ENCODE assay signal across 16 cellular contexts in genomic region chr14:73625686-73626085, GRCh38.
DNase-seq lines count a peak whose midpoint lies in the region; ATAC-seq and TF ChIP-seq lines count a peak whose summit lies in the region.
"Had no signal": no experiment of that assay in that cellular context is flagged by ENCODE, and none has a peak within 500 bp of the region (broad histone marks: within the 10 kb centered on the region; RNA-seq: fewer than 3 reads in every experiment).

No MANE protein-coding gene starts in this region.

- no peak for ATAC-seq in HG03175 (IDR thresholded peaks at IDR 0.05; ENCODE audit: unreplicated experiment)
- ATAC-seq: A549 had no signal

- H3K36me3 Mint-ChIP-seq in nephron (ENCODE audit: low read depth): no peaks in the 10 kb centered on the region

- TF ChIP-seq CTCF in HEK293 (tag by site-specific recombination; IDR thresholded peaks at IDR 0.05) (no peak), fibroblast of pulmonary artery (IDR thresholded peaks at IDR 0.05; ENCODE audit: low read length, missing control alignments) (no peak), nephron (IDR thresholded peaks at IDR 0.05; ENCODE audit: unreplicated experiment in 3 of 3) (no peak)

- POLR2A ChIA-PET in HEK293 (lab: Yijun Ruan, JAX): interaction anchor here (1.3 kb wide), 1 partner anchor 135 kb away, joined by 3 read pairs; the partner anchor contains the start of gene RIOX1

- no peaks in the 10 kb centered on the region for H3K4me1 ChIP-seq in HEK293 (ENCODE audit: control insufficient read depth, insufficient read depth, low read length)
- H3K4me1 ChIP-seq: A549, HAP-1 had no signal

- H3K36me3 ChIP-seq in HEK293 (ENCODE audit: control insufficient read depth in 2 of 2, insufficient read depth in 1 of 2, low read length in 2 of 2): no peaks in the 10 kb centered on the region
- H3K36me3 ChIP-seq: HAP-1 had no signal

- DNase-seq in astrocyte of the hippocampus (ENCODE audit: low read depth, low spot score) (peak; percentile 21), fibroblast of pulmonary artery (ENCODE audit: low read depth) (peak; percentile 16), NCI-H2029 treated with DMSO at 0.1 percent for 48 hours (lab: John Stamatoyannopoulos, UW) (no peak), NCI-H2171 (lab: John Stamatoyannopoulos, UW) (no peak)
- DNase-seq: AML-193; Caco-2; CD4-positive, alpha-beta T cell; GDM1; GM23248 had no signal

- H3K9me3 ChIP-seq in HEK293 (ENCODE audit: control insufficient read depth, insufficient read depth, low read depth, low read length): no peaks in the 10 kb centered on the region
- H3K9me3 ChIP-seq: A549, Caco-2, HAP-1 had no signal

- CTCF ChIA-PET in HEK293 (lab: Yijun Ruan, JAX): interaction anchor here (0.9 to 1.1 kb wide), 2 partner anchors 8 to 452 kb away, joined by 4 read pairs; no protein-coding TSS in a partner anchor

- H3K27ac Mint-ChIP-seq in nephron: peak overlapping the region; percentile 37 to 94 (median 76)
- H3K27ac Mint-ChIP-seq: CD4-positive, alpha-beta T cell had no signal

- H3K27me3 Mint-ChIP-seq in nephron (ENCODE audit: low read depth): peaks cover 4% of the 10 kb centered on the region
- H3K27me3 Mint-ChIP-seq: CD4-positive, alpha-beta T cell had no signal

- no peaks in the 10 kb centered on the region for H3K9me3 Mint-ChIP-seq in nephron
- H3K9me3 Mint-ChIP-seq: CD4-positive, alpha-beta T cell had no signal

- H3K4me3 Mint-ChIP-seq in nephron: no peak overlapping the region
- H3K4me3 Mint-ChIP-seq: CD4-positive, alpha-beta T cell had no signal

- H3K4me1 Mint-ChIP-seq in nephron: peaks cover 8% of the 10 kb centered on the region

- no peak overlapping the region for H3K27ac ChIP-seq in HEK293 (ENCODE audit: extremely low read depth, low read depth, low read length)
- H3K27ac ChIP-seq: 22Rv1, A549, C4-2B, GM23248 had no signal

- H3K4me3 ChIP-seq in HEK293 (ENCODE audit: low read depth, low read length) (no peak overlapping the region), fibroblast of pulmonary artery (replicated peaks; ENCODE audit: low read depth, low read length) (no peak overlapping the region)
- H3K4me3 ChIP-seq: A549, GM23248, HAP-1 had no signal

TF ChIP-seq in HEK293, 187 proteins besides CTCF, POLR2A, EP300 and RAD21:
- TF ChIP-seq PRDM1 (tag by site-specific recombination; IDR thresholded peaks at IDR 0.05): 0 out of 2 replicates have a peak, but pooled peaks have one; percentile 32
- TF ChIP-seq, protein P1, sequence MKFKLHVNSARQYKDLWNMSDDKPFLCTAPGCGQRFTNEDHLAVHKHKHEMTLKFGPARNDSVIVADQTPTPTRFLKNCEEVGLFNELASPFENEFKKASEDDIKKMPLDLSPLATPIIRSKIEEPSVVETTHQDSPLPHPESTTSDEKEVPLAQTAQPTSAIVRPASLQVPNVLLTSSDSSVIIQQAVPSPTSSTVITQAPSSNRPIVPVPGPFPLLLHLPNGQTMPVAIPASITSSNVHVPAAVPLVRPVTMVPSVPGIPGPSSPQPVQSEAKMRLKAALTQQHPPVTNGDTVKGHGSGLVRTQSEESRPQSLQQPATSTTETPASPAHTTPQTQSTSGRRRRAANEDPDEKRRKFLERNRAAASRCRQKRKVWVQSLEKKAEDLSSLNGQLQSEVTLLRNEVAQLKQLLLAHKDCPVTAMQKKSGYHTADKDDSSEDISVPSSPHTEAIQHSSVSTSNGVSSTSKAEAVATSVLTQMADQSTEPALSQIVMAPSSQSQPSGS (tag by site-specific recombination; IDR thresholded peaks at IDR 0.05; ENCODE audit: low read depth): no peak

Comparison
In these comparisons a context has a peak if more than half of its experiments do, and no peak if none do; other contexts are left out.
1. DNase-seq: peak in astrocyte of the hippocampus (single experiment) and fibroblast of pulmonary artery (single experiment); none in NCI-H2029 treated with DMSO at 0.1 percent for 48 hours (single experiment) and NCI-H2171 (single experiment).